In the genomic region with DNA sequence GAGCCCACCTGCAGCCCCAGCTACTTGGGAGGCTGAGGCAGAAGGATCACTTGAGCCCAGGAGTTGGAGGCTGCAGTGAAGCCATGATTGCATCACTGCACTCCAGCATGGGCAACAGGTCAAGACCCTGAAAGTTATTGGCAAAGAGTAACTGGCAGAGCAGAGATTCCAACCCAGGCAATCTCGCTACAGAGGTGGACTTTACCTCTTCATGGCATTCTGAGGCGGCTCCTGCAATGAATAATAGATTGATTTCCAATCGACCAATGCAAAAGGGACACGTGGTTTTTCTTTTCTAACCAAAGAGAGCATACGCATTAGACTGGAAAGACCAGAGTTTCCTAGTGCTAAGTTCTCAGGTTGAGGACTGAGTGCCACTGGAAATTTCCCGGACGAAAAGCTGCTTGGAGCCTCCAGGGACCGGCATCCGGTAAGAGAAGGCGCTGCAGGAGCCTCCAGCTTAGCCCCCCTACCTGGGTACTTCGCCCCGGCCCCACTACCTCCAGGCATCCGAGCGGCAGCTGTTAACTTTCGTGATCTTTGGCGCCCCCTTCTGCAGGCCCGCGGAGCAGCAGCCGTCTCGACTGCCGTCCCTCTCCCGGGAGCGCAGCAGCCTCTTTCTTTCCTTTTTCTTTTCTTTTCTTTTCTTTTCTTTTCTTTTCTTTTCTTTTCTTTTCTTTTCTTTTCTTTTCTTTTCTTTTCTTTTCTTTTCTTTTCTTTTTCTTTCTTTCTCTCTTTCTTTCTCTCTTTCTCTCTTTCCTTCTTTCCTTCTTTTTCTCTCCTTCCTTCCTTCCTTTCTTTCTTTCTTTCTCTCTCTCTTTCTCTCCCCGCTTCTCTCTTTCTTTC, we compare ENCODE assay signal across 8 cellular contexts. TPM values are rescaled to one million over a fixed set of nuclear protein-coding genes. Genes with fewer than 3 reads are reported as not detected.
DNase-seq lines count a peak whose midpoint lies in the region; ATAC-seq and TF ChIP-seq lines count a peak whose summit lies in the region.

No MANE protein-coding gene starts in this region.

- POLR2A ChIA-PET in Caco-2 (lab: Charles Lee), result interaction anchor here (1.1 kb wide), 1 partner anchor 29 kb away, joined by 7 read pairs; the partner anchor contains the start of gene AP4M1
- POLR2A ChIA-PET in IMR-90 (lab: Charles Lee; ENCODE audit: unreplicated experiment), result no interaction called here

- H2AFZ ChIP-seq in IMR-90 (replicated peaks; ENCODE audit: low read length, poor library complexity), result peak overlapping the region; percentile 90

- H3K4me3 Mint-ChIP-seq in Caco-2 (ENCODE audit: unreplicated experiment) (peak overlapping the region; percentile 60), glutamatergic neuron (ENCODE audit: unreplicated experiment) (peak overlapping the region; percentile 34)

- no peaks in the 10 kb centered on the region for H4K20me1 ChIP-seq in IMR-90 (ENCODE audit: insufficient read depth, low read length)

- H3K4me1 ChIP-seq in Caco-2 (peaks cover 8% of the 10 kb centered on the region; the same call in 1 of the 2 replicates), IMR-90 (ENCODE audit: control insufficient read depth, insufficient read depth, low read length) (peaks cover 2% of the 10 kb centered on the region; the same call in 1 of the 2 replicates), ovary (ENCODE audit: insufficient read depth) (peaks cover 3% of the 10 kb centered on the region), upper lobe of left lung (peaks cover 14 to 28% (median 25%) of the 10 kb centered on the region in 4 donors)

- H2BK120ac ChIP-seq in IMR-90 (ENCODE audit: low read depth, low read length), result no peak overlapping the region

- 11% methylated on average over 16 of the region's 24 CpGs; no CpG with 5 or more reads in 1 of the 2 experiments for WGBS in IMR-90 (ENCODE audit: extremely low coverage in 2 of 2, insufficient read length in 1 of 2), 2 experiments
- WGBS in ovary, 3 donors, result 11% methylated on average over 24 of the region's 24 CpGs
- WGBS in upper lobe of left lung, 2 donors, result 13 to 15% methylated on average over 24 of the region's 24 CpGs

- no peak for TF ChIP-seq EP300 in ovary (IDR thresholded peaks at IDR 0.05)
- no peak for TF ChIP-seq EP300 in upper lobe of left lung (IDR thresholded peaks at IDR 0.05)

- H3K36me3 ChIP-seq in Caco-2 (ENCODE audit: control insufficient read depth, insufficient read depth, low read length) (no peaks in the 10 kb centered on the region), IMR-90 (ENCODE audit: control insufficient read depth, insufficient read depth, low read length) (no peaks in the 10 kb centered on the region), ovary (no peaks in the 10 kb centered on the region), upper lobe of left lung (no peaks in the 10 kb centered on the region)

- H3K27ac ChIP-seq in IMR-90 (ENCODE audit: insufficient read depth, low read length) (no peak overlapping the region), ovary (no peak overlapping the region), upper lobe of left lung (no peak overlapping the region)

- ATAC-seq in IMR-90 (ENCODE audit: low read depth) (0 out of 2 replicates have a peak, but pooled peaks have one; percentile 21), upper lobe of left lung (ENCODE audit: low FRiP score in 2 of 2) (peak in 1 of 2 donors; percentile 37), GM18868 (IDR thresholded peaks at IDR 0.05; ENCODE audit: unreplicated experiment) (no peak)

- H3K9me1 ChIP-seq in IMR-90 (ENCODE audit: insufficient read depth, low read length), result no peaks in the 10 kb centered on the region

- BruUV-seq in Caco-2 (replicated peaks; lab: Mats Ljungman, UMichigan), result no TSS peak
- no TSS peak for BruUV-seq in IMR-90 (replicated peaks; lab: Mats Ljungman, UMichigan)

- intact Hi-C loops in Caco-2 (cut with micrococcal nuclease; ENCODE audit: unreplicated experiment) (no loop called here), IMR-90 (cut with micrococcal nuclease) (loop anchor here (2.0 to 5.0 kb wide), 2 partner anchors 136 to 219 kb away; no protein-coding TSS in a partner anchor), ovary (cut with DNase I) (loop anchor here in 3 of 4 donors (5.0 to 10.0 kb wide), 2 partner anchors 84 to 91 kb away; partner anchors contain the start of gene PVRIG (in 2 of the 3))

- peaks cover 7 to 26% of the 10 kb centered on the region in 2 experiments; a peak in 3 of 4 replicates for H3K79me1 ChIP-seq in IMR-90 (ENCODE audit: low read depth in 1 of 2, low read length in 2 of 2)

- dilution Hi-C loops in IMR-90 (cut with HindIII; ENCODE audit: low sequenced_read_pairs, unreplicated experiment), result no loop called here

- no peak overlapping the region for H3K27ac Mint-ChIP-seq in Caco-2 (ENCODE audit: unreplicated experiment)
- H3K27ac Mint-ChIP-seq in glutamatergic neuron (ENCODE audit: unreplicated experiment), result no peak overlapping the region

- H3K18ac ChIP-seq in IMR-90 (ENCODE audit: low read depth, low read length), result no peak overlapping the region

- CTCF ChIA-PET in Caco-2 (lab: Charles Lee) (interaction anchor here (0.6 to 1.5 kb wide), 7 partner anchors 18 to 151 kb away, joined by 3 to 8 read pairs (median 5); partner anchors contain the start of genes AP4M1, LAMTOR4 and MCM7), IMR-90 (lab: Yijun Ruan, JAX) (interaction anchor here (0.6 to 1.2 kb wide), 9 partner anchors 10 to 472 kb away, joined by 3 to 6 read pairs (median 3); partner anchors contain the start of gene GAL3ST4)

- no peaks in the 10 kb centered on the region for H3K27me3 ChIP-seq in Caco-2 (replicated peaks; ENCODE audit: control insufficient read depth, insufficient read depth, low read length)
- H3K27me3 ChIP-seq in IMR-90 (ENCODE audit: control insufficient read depth, insufficient read depth, low read length), result peaks cover under 1% of the 10 kb centered on the region; the same call in 1 of the 2 replicates
- H3K27me3 ChIP-seq in ovary, result no peaks in the 10 kb centered on the region
- H3K27me3 ChIP-seq in upper lobe of left lung, result no peaks in the 10 kb centered on the region

- peaks cover 18% of the 10 kb centered on the region for H3K4me1 Mint-ChIP-seq in Caco-2 (ENCODE audit: low read depth, unreplicated experiment)
- peaks cover 3% of the 10 kb centered on the region for H3K4me1 Mint-ChIP-seq in glutamatergic neuron (ENCODE audit: low read depth, unreplicated experiment)

- no peak overlapping the region for H3K9ac ChIP-seq in IMR-90 (ENCODE audit: low read depth, low read length)

- DNase-seq in Caco-2 (peak; percentile 76 to 86), IMR-90 (peak; percentile 27), RPMI7951 (ENCODE audit: low read depth) (peak; percentile 51), glutamatergic neuron (peak; percentile 89), ovary (peak; percentile 62 to 86 (median 81)), upper lobe of left lung (peak; percentile 81 to 94)
- DNase-seq in activated gamma-delta T cell treated with anti-CD3 and anti-CD28 coated beads, Interleukin-2, amount 50 U/mL, for 16 hours (ENCODE audit: low read depth), result peak; percentile 81

- no peak for TF ChIP-seq POLR2A in IMR-90 (IDR thresholded peaks at IDR 0.05; ENCODE audit: low read depth, low read length)
- TF ChIP-seq POLR2A in ovary (IDR thresholded peaks at IDR 0.05), result no peak
- TF ChIP-seq POLR2A in upper lobe of left lung (IDR thresholded peaks at IDR 0.05), result no peak

- TF ChIP-seq RAD21 in IMR-90 (IDR thresholded peaks at IDR 0.05; ENCODE audit: low read length), result peak; percentile 67

- TF ChIP-seq CTCF in Caco-2 (IDR thresholded peaks at IDR 0.05; ENCODE audit: insufficient read depth in 1 of 2, low read depth in 1 of 2, low read length in 1 of 2, severe bottlenecking in 1 of 2, unreplicated experiment in 1 of 2) (peak; percentile 79 to 93), IMR-90 (conservative IDR thresholded peaks at IDR 0.05; ENCODE audit: low read depth, low read length) (peak; percentile 76), glutamatergic neuron (IDR thresholded peaks at IDR 0.05; ENCODE audit: partially characterized antibody, unreplicated experiment) (peak; percentile 87), ovary (IDR thresholded peaks at IDR 0.05) (peak; percentile 65 to 67 (median 66)), upper lobe of left lung (IDR thresholded peaks at IDR 0.05) (peak; percentile 70 to 87 (median 80))

- peak overlapping the region in 1 of 2 experiments; percentile 24; a peak in 1 of 4 replicates for H4K8ac ChIP-seq in IMR-90 (ENCODE audit: low read depth in 2 of 2, low read length in 2 of 2)

- H4K91ac ChIP-seq in IMR-90 (ENCODE audit: insufficient read depth, low read depth, low read length), result no peak overlapping the region

- H3K4me2 ChIP-seq in IMR-90 (ENCODE audit: low read depth, low read length), result peak overlapping the region; percentile 65

- H3K9me3 Mint-ChIP-seq in Caco-2 (ENCODE audit: unreplicated experiment), result no peaks in the 10 kb centered on the region
- H3K9me3 Mint-ChIP-seq in glutamatergic neuron (ENCODE audit: unreplicated experiment), result peaks cover 2% of the 10 kb centered on the region

- H3K36me3 Mint-ChIP-seq in Caco-2 (ENCODE audit: insufficient read depth, unreplicated experiment) (peaks cover 19% of the 10 kb centered on the region), glutamatergic neuron (ENCODE audit: unreplicated experiment) (no peaks in the 10 kb centered on the region)

- H3K14ac ChIP-seq in IMR-90 (replicated peaks; ENCODE audit: low read depth, low read length), result no peak overlapping the region

- H3K27me3 Mint-ChIP-seq in Caco-2 (ENCODE audit: insufficient read depth, unreplicated experiment), result no peaks in the 10 kb centered on the region
- peaks cover 5% of the 10 kb centered on the region for H3K27me3 Mint-ChIP-seq in glutamatergic neuron (ENCODE audit: unreplicated experiment)

- H2BK20ac ChIP-seq in IMR-90 (ENCODE audit: low read depth, low read length), result no peak overlapping the region

- H3K23ac ChIP-seq in IMR-90 (ENCODE audit: low read depth, low read length), result no peak overlapping the region

- no peak overlapping the region for H2BK15ac ChIP-seq in IMR-90 (ENCODE audit: low read depth, low read length)

- in situ Hi-C loops in IMR-90 (cut with MboI; ENCODE audit: low sequenced_read_pairs), result loop anchor here (10.0 kb wide), 1 partner anchor 214 kb away; no protein-coding TSS in a partner anchor

- H3K4ac ChIP-seq in IMR-90 (ENCODE audit: low read depth, low read length), result no peak overlapping the region

- no peak overlapping the region for H2BK5ac ChIP-seq in IMR-90 (ENCODE audit: low read depth, low read length, poor library complexity, severe bottlenecking)

- H3K4me3 ChIP-seq in Caco-2 (ENCODE audit: low read depth, low read length) (no peak overlapping the region), IMR-90 (ENCODE audit: insufficient read depth, low read depth, low read length) (no peak overlapping the region), ovary (no peak overlapping the region), upper lobe of left lung (peak overlapping the region in 2 of 4 donors; percentile 13)

- H3K9me3 ChIP-seq in Caco-2 (no peaks in the 10 kb centered on the region), IMR-90 (ENCODE audit: control insufficient read depth, insufficient read depth, low read length) (no peaks in the 10 kb centered on the region), ovary (no peaks in the 10 kb centered on the region), upper lobe of left lung (no peaks in the 10 kb centered on the region)

- peak overlapping the region; percentile 52 for H2AK9ac ChIP-seq in IMR-90 (replicated peaks; ENCODE audit: low read depth, low read length, poor library complexity)

- no peak overlapping the region for H2AK5ac ChIP-seq in IMR-90 (ENCODE audit: low read depth, low read length)

- no peak overlapping the region for H4K5ac ChIP-seq in IMR-90 (ENCODE audit: low read depth, low read length)

- no peak overlapping the region for H3K56ac ChIP-seq in IMR-90 (ENCODE audit: extremely low read depth, insufficient read depth, low read length)

RNA-seq across cellular contexts. Expression of gene MBLAC1, which starts 4.1 kb away (rescaled TPM):
- 3.2 and 3.7 TPM in 2 replicates for total RNA-seq in Caco-2 (2022)
- total RNA-seq in IMR-90 (2012; rRNA removed), result 0.56 and 0.72 TPM in 2 replicates
- polyA plus RNA-seq in IMR-90 (2012; rRNA removed), result 1.4 and 1.6 TPM in 2 replicates
- 2.8 and 3.1 TPM in 2 replicates for polyA plus RNA-seq in IMR-90 (2012; cell fraction: cytosol; rRNA removed)
- 1.8 and 3.1 TPM in 2 replicates for polyA plus RNA-seq in IMR-90 (2012; cell fraction: nucleus; rRNA removed; ENCODE audit: low replicate concordance)
- 1.6 and 4.8 TPM in 2 replicates for total RNA-seq in RPMI7951 (2014; rRNA removed; shearing (Covaris generic))
- total RNA-seq in glutamatergic neuron (ENCODE audit: unreplicated experiment), result 3.3 TPM
- total RNA-seq in ovary, result 1 to 10 TPM; 3.4 to 6.7 (median 4.5) TPM
- polyA plus RNA-seq in ovary, result 1 to 10 TPM in 1 of 2 donors, under 1 TPM in 1; 0.28 to 3.4 TPM
- total RNA-seq in upper lobe of left lung, result 10 to 100 TPM in 1 of 6 donors, 1 to 10 TPM in 5; 1.0 to 11.4 (median 3.3) TPM

RNA-seq across cellular contexts. Expression of gene CNPY4, which starts 11.4 kb away (rescaled TPM):
- 8.8 and 10.1 TPM in 2 replicates for total RNA-seq in Caco-2 (2022)
- 13.3 and 20.0 TPM in 2 replicates for total RNA-seq in IMR-90 (2012; rRNA removed)
- 18.1 and 21.9 TPM in 2 replicates for polyA plus RNA-seq in IMR-90 (2012; rRNA removed)
- polyA plus RNA-seq in IMR-90 (2012; cell fraction: cytosol; rRNA removed), result 9.3 and 14.0 TPM in 2 replicates
- polyA plus RNA-seq in IMR-90 (2012; cell fraction: nucleus; rRNA removed; ENCODE audit: low replicate concordance), result 10.9 and 19.5 TPM in 2 replicates
- total RNA-seq in RPMI7951 (2014; rRNA removed; shearing (Covaris generic)), result 32.6 and 34.7 TPM in 2 replicates
- total RNA-seq in glutamatergic neuron (ENCODE audit: unreplicated experiment), result 19.3 TPM
- total RNA-seq in ovary, result 10 to 100 TPM; 11.7 to 28.7 (median 22.0) TPM
- polyA plus RNA-seq in ovary, result 10 to 100 TPM; 33.9 to 42.8 TPM
- 10 to 100 TPM in 2 of 6 donors, 1 to 10 TPM in 4; 2.9 to 14.6 (median 6.5) TPM for total RNA-seq in upper lobe of left lung

RNA-seq across cellular contexts. Expression of gene TAF6, which starts 11.7 kb away (rescaled TPM):
- total RNA-seq in Caco-2 (2022), result 81.1 and 81.2 TPM in 2 replicates
- total RNA-seq in IMR-90 (2012; rRNA removed), result 11.3 and 14.4 TPM in 2 replicates
- polyA plus RNA-seq in IMR-90 (2012; rRNA removed), result 55.3 and 56.5 TPM in 2 replicates
- 48.4 and 56.7 TPM in 2 replicates for polyA plus RNA-seq in IMR-90 (2012; cell fraction: cytosol; rRNA removed)
- polyA plus RNA-seq in IMR-90 (2012; cell fraction: nucleus; rRNA removed; ENCODE audit: low replicate concordance), result 51.7 and 92.5 TPM in 2 replicates
- total RNA-seq in RPMI7951 (2014; rRNA removed; shearing (Covaris generic)), result 66.7 and 80.4 TPM in 2 replicates
- total RNA-seq in glutamatergic neuron (ENCODE audit: unreplicated experiment), result 63.1 TPM
- 10 to 100 TPM; 35.9 to 66.1 (median 57.5) TPM for total RNA-seq in ovary
- 10 to 100 TPM; 43.1 to 52.1 TPM for polyA plus RNA-seq in ovary
- total RNA-seq in upper lobe of left lung, result 10 to 100 TPM; 33.4 to 76.5 (median 53.0) TPM

RNA-seq across cellular contexts. Expression of gene LAMTOR4, which starts 17.9 kb away (rescaled TPM):
- total RNA-seq in Caco-2 (2022) (107 and 110 TPM in 2 replicates), IMR-90 (2012; rRNA removed) (131 and 134 TPM in 2 replicates), glutamatergic neuron (ENCODE audit: unreplicated experiment) (66.9 TPM), ovary (100 to 1,000 TPM; 101 to 245 (median 108) TPM), upper lobe of left lung (100 to 1,000 TPM; 111 to 223 (median 148) TPM)
- polyA plus RNA-seq in IMR-90 (2012; rRNA removed) (268 and 289 TPM in 2 replicates), ovary (100 to 1,000 TPM in 1 of 2 donors, 10 to 100 TPM in 1; 10.3 to 246 TPM)
- 524 and 774 TPM in 2 replicates for polyA plus RNA-seq in IMR-90 (2012; cell fraction: cytosol; rRNA removed)
- polyA plus RNA-seq in IMR-90 (2012; cell fraction: nucleus; rRNA removed; ENCODE audit: low replicate concordance), result 184 and 232 TPM in 2 replicates
- total RNA-seq in RPMI7951 (2014; rRNA removed; shearing (Covaris generic)), result 221 and 278 TPM in 2 replicates

RNA-seq across cellular contexts. Expression of gene TRAPPC14, which starts 27.7 kb away (rescaled TPM):
- total RNA-seq in Caco-2 (2022) (23.2 and 23.5 TPM in 2 replicates), IMR-90 (2012; rRNA removed) (4.4 and 4.5 TPM in 2 replicates), glutamatergic neuron (ENCODE audit: unreplicated experiment) (42.4 TPM), ovary (10 to 100 TPM in 5 of 7 donors, 1 to 10 TPM in 2; 6.2 to 27.2 (median 14.8) TPM), upper lobe of left lung (100 to 1,000 TPM in 1 of 6 donors, 10 to 100 TPM in 5; 12.6 to 108 (median 25.3) TPM)
- polyA plus RNA-seq in IMR-90 (2012; rRNA removed) (14.1 and 15.9 TPM in 2 replicates), ovary (1 to 10 TPM; 2.8 to 9.1 TPM)
- 6.7 and 16.7 TPM in 2 replicates for polyA plus RNA-seq in IMR-90 (2012; cell fraction: cytosol; rRNA removed)
- 41.4 and 101 TPM in 2 replicates for polyA plus RNA-seq in IMR-90 (2012; cell fraction: nucleus; rRNA removed; ENCODE audit: low replicate concordance)
- total RNA-seq in RPMI7951 (2014; rRNA removed; shearing (Covaris generic)), result 5.8 and 8.1 TPM in 2 replicates

Comparison
In these comparisons a context has a peak if more than half of its experiments do, and no peak if none do; other contexts are left out.
1. DNase-seq: peak in every context shown above with its lines; median percentile 89 in glutamatergic neuron; 88 in upper lobe of left lung; 81 in Caco-2; 81 in activated gamma-delta T cell treated with anti-CD3 and anti-CD28 coated beads, Interleukin-2, amount 50 U/mL, for 16 hours; 81 in ovary; 51 in RPMI7951; 27 in IMR-90.